Comparison of ENCODE assay signal across 1 cellular context in genomic region chr11:6297831-6298230, GRCh38.
TF ChIP-seq lines count a peak whose summit lies in the region.

No MANE protein-coding gene starts in this region.

TF ChIP-seq in endothelial cell of umbilical vein, 7 proteins besides CTCF, POLR2A, EP300 and RAD21:
- TF ChIP-seq POLR2AphosphoS5 (IDR thresholded peaks at IDR 0.05; ENCODE audit: insufficient read depth, low read depth, low read length) = no peak
- TF ChIP-seq GATA2 (IDR thresholded peaks at IDR 0.05; ENCODE audit: insufficient read depth, insufficient read length, low read depth, low read length) = no peak
- no peak for TF ChIP-seq FOS (IDR thresholded peaks at IDR 0.05; ENCODE audit: borderline replicate concordance, insufficient read depth, low read length)
- no peak for TF ChIP-seq MYC (IDR thresholded peaks at IDR 0.05; ENCODE audit: low read depth, low read length)
- TF ChIP-seq JUN (IDR thresholded peaks at IDR 0.05; ENCODE audit: borderline replicate concordance, insufficient read depth, insufficient read length, low read depth) = no peak
- no peak for TF ChIP-seq EZH2 (IDR thresholded peaks at IDR 0.05; ENCODE audit: borderline replicate concordance, low read depth, low read length, severe bottlenecking)
- TF ChIP-seq MAX (IDR thresholded peaks at IDR 0.05; ENCODE audit: insufficient read depth, insufficient read length) = no peak
TF ChIP-seq in endothelial cell of umbilical vein: peak in this region for 0.
